Comparison of ENCODE assay signal across 1 cellular context in the genomic region with DNA sequence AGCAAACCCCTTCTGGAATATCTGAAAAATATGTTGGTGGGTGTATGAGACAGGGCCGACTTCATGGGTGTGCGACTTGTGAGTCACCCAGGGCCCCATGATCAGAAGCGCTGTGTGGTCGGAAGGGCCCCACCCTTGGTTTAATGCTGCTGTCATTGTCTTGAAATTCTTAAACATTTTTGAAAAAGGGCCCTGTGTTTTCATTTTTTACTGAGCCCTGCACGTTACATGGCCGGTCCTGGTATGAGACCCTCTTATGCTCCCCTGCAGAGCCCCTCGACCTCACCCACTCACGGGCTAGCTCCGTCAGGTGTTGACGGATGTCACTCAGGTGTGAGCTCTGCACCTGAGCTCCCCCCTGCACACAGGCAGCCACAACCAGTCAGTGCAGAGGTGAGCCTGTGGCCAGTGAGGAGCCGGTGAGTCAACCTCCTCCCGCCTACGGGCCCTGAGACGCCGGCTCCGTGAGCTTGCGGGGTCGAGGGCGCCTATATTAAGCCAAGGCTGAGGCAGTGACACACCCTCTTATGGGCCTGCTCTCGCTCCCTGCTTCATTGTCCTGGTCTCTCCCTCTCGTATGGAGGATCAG.
TF ChIP-seq lines count a peak whose summit lies in the region.

No MANE protein-coding gene starts in this region.

TF ChIP-seq in SK-N-SH treated with all-trans-retinoic acid at 6 μM for 48 hours, 23 proteins besides CTCF, POLR2A, EP300 and RAD21 (continued from another document):
- TF ChIP-seq PATZ1 (CRISPR knock-in tag; IDR thresholded peaks at IDR 0.05; ENCODE audit: borderline replicate concordance), result no peak
- TF ChIP-seq ZNF565 (CRISPR knock-in tag; conservative IDR thresholded peaks at IDR 0.05; ENCODE audit: low read depth), result no peak
- no peak for TF ChIP-seq SNAI2 (CRISPR knock-in tag; IDR thresholded peaks at IDR 0.05)
- no peak for TF ChIP-seq CSDC2 (CRISPR knock-in tag; IDR thresholded peaks at IDR 0.05)
- no peak for TF ChIP-seq ZC3H10 (CRISPR knock-in tag; IDR thresholded peaks at IDR 0.05)
- TF ChIP-seq, protein P1, sequence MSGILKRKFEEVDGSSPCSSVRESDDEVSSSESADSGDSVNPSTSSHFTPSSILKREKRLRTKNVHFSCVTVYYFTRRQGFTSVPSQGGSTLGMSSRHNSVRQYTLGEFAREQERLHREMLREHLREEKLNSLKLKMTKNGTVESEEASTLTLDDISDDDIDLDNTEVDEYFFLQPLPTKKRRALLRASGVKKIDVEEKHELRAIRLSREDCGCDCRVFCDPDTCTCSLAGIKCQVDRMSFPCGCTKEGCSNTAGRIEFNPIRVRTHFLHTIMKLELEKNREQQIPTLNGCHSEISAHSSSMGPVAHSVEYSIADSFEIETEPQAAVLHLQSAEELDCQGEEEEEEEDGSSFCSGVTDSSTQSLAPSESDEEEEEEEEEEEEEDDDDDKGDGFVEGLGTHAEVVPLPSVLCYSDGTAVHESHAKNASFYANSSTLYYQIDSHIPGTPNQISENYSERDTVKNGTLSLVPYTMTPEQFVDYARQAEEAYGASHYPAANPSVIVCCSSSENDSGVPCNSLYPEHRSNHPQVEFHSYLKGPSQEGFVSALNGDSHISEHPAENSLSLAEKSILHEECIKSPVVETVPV (CRISPR knock-in tag; IDR thresholded peaks at IDR 0.05), result no peak
- TF ChIP-seq GLIS3 (CRISPR knock-in tag; IDR thresholded peaks at IDR 0.05), result no peak
- TF ChIP-seq RARB (CRISPR knock-in tag; IDR thresholded peaks at IDR 0.05), result no peak
- no peak for TF ChIP-seq TCF4 (CRISPR knock-in tag; IDR thresholded peaks at IDR 0.05; ENCODE audit: borderline replicate concordance)
- no peak for TF ChIP-seq PPARA (CRISPR knock-in tag; IDR thresholded peaks at IDR 0.05; ENCODE audit: borderline replicate concordance)
- no peak for TF ChIP-seq ZFP30 (CRISPR knock-in tag; IDR thresholded peaks at IDR 0.05)
- TF ChIP-seq ZNF8 (CRISPR knock-in tag; IDR thresholded peaks at IDR 0.05), result no peak
